Comparison of ENCODE assay signal across 30 cellular contexts in genomic region chr19:45825263-45825605, GRCh38. TPM values are rescaled to one million over a fixed set of nuclear protein-coding genes. Genes with fewer than 3 reads are reported as not detected.
"Had no signal": no experiment of that assay in that cellular context is flagged by ENCODE, and none has a peak within 500 bp of the region (broad histone marks: within the 10 kb centered on the region; RNA-seq: fewer than 3 reads in every experiment).

No MANE protein-coding gene starts in this region.

- H3K27ac ChIP-seq: body of pancreas, breast epithelium, SJSA1 had no signal

- H3K9me2 ChIP-seq: SK-N-SH had no signal

- H3K4me2 ChIP-seq: SK-N-SH had no signal

- H3K4me3 ChIP-seq: body of pancreas, breast epithelium, SJSA1 had no signal

- H3K9me3 ChIP-seq: body of pancreas, breast epithelium, SJSA1, SK-N-SH had no signal

- H3K27me3 ChIP-seq: body of pancreas, breast epithelium, SJSA1 had no signal

- H3K4me1 ChIP-seq: body of pancreas, SJSA1 had no signal

- ATAC-seq: activated CD4-positive, alpha-beta T cell treated with anti-CD3 and anti-CD28 coated beads for 36 hours; activated CD4-positive, CD25-positive, alpha-beta regulatory T cell treated with anti-CD3 and anti-CD28 coated beads, Interleukin-2, amount 50 U/mL, for 24 hours; activated CD8-positive, alpha-beta T cell treated with anti-CD3 and anti-CD28 coated beads, Interleukin-2, amount 10 ng/mL, durations not matched to agents 7 days and 5 days; body of pancreas; Panc1; WTC11 had no signal

- DNase-seq: activated CD4-positive, alpha-beta T cell treated with anti-CD3 and anti-CD28 coated beads for 36 hours; activated CD4-positive, alpha-beta T cell treated with anti-CD3 and anti-CD28 coated beads, Interleukin-2, amount 10 ng/mL, durations not matched to agents 7 days and 5 days; activated CD4-positive, alpha-beta T cell treated with anti-CD3 and anti-CD28 coated beads, Interleukin-2, amount 50 U/mL, for 48 hours; activated CD8-positive, alpha-beta T cell treated with anti-CD3 and anti-CD28 coated beads, Interleukin-2, amount 10 ng/mL, durations not matched to agents 7 days and 5 days; activated gamma-delta T cell; activated naive CD4-positive, alpha-beta T cell treated with Interleukin-2 at 50 U/mL for 16 hours; activated naive CD8-positive, alpha-beta T cell treated with anti-CD3 and anti-CD28 coated beads, Interleukin-2, amount 10 ng/mL, durations not matched to agents 7 days and 5 days; activated T-cell treated with anti-CD3 and anti-CD28 coated beads, Interleukin-2, amount 50 U/mL, for 24 hours; body of pancreas; central memory CD4-positive, alpha-beta T cell; KG1; NCI-H1092 treated with DMSO at 0.1 percent for 48 hours; NCI-H1417; NCI-H146; NCI-H187; NCI-H2029 treated with DMSO at 0.1 percent for 48 hours; NCI-H2107; NCI-H2171; NCI-H526 treated with DMSO at 0.1 percent for 48 hours; NCI-H82; SHP77 treated with DMSO at 0.1 percent for 48 hours; SK-N-SH had no signal

RNA-seq across cellular contexts. Expression of gene RSPH6A, which starts 10.1 kb away (rescaled TPM):
- total RNA-seq: cerebellum, M059J, RPMI7951, SJSA1 had no signal

RNA-seq across cellular contexts. Expression of gene FOXA3, which starts 38.9 kb away (rescaled TPM):
- total RNA-seq: activated CD4-positive, alpha-beta T cell treated with anti-CD3 and anti-CD28 coated beads, Interleukin-2, amount 10 ng/mL, durations not matched to agents 7 days and 5 days; activated CD8-positive, alpha-beta T cell treated with anti-CD3 and anti-CD28 coated beads, Interleukin-2, amount 10 ng/mL, durations not matched to agents 7 days and 5 days; activated naive CD8-positive, alpha-beta T cell treated with anti-CD3 and anti-CD28 coated beads, Interleukin-2, amount 10 ng/mL, durations not matched to agents 7 days and 5 days; cerebellum; RPMI7951; SJSA1 had no signal
